Comparison of ENCODE assay signal across 9 cellular contexts in genomic region chr10:123087786-123088185, GRCh38. TPM values are rescaled to one million over a fixed set of nuclear protein-coding genes. Genes with fewer than 3 reads are reported as not detected.
"Had no signal": no experiment of that assay in that cellular context is flagged by ENCODE, and none has a peak within 500 bp of the region (broad histone marks: within the 10 kb centered on the region; RNA-seq: fewer than 3 reads in every experiment).

No MANE protein-coding gene starts in this region.

- H3K4me3 ChIP-seq: K562 had no signal

- H3K27ac ChIP-seq: HL-60 had no signal

- ATAC-seq: HepG2, K562 had no signal

- DNase-seq: IMR-90, KBM-7, KG1 had no signal

RNA-seq across cellular contexts. Expression of gene HMX3, which starts 48.0 kb away (rescaled TPM):
- total RNA-seq: HepG2, HT-29, HT1080, IMR-90 had no signal
- polyA plus RNA-seq: HepG2, IgD-negative memory B cell, IMR-90 had no signal
